Comparison of ENCODE assay signal across 32 cellular contexts in the genomic region with DNA sequence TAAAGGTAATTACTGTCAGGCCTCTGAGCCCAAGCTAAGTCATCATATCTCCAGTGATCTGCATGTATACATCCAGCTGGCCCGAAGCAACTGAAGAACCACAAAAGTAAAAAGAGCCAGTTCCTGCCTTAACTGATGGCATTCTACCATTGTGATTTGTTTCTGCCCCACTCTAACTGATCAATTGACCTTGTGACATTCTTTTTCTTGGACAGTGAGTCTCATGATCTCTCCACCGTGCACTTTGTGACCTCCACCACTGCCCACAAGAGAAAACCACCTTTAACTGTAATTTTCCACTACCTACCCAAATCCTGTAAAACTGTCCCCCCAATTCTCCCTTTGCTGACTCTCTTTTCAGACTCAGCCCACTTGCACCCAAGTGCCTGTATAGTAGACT. TPM values are rescaled to one million over a fixed set of nuclear protein-coding genes. Genes with fewer than 3 reads are reported as not detected.
"Had no signal": no experiment of that assay in that cellular context is flagged by ENCODE, and none has a peak within 500 bp of the region (broad histone marks: within the 10 kb centered on the region; RNA-seq: fewer than 3 reads in every experiment).

No MANE protein-coding gene starts in this region.

- H2AFZ ChIP-seq: neural progenitor cell, parathyroid adenoma had no signal

- H3K4me3 ChIP-seq: neural progenitor cell, ovary, psoas muscle, skin epidermis, smooth muscle cell, spleen, suprapubic skin, thoracic aorta, tibial artery, transverse colon, upper lobe of right lung, uterus had no signal

- ATAC-seq: naive thymus-derived CD4-positive, alpha-beta T cell; natural killer cell; psoas muscle; right cardiac atrium; sciatic nerve; stimulated activated memory B cell treated with anti-CD40 and anti-IgM and Interleukin-4, amounts not matched to agents 10 μg/mL and 1 μg/mL and 100 μg/mL, for 72 hours; stimulated activated naive CD8-positive, alpha-beta T cell treated with anti-CD3 and anti-CD28 coated beads, Interleukin-15, amount 100 ng/mL, for 72 hours; stimulated activated naive CD8-positive, alpha-beta T cell treated with anti-CD3 and anti-CD28 coated beads, Interleukin-15, Interleukin-2, amounts not matched to agents 100 U/mL and 50 U/mL, for 24 hours; upper lobe of right lung had no signal

- DNase-seq: naive thymus-derived CD4-positive, alpha-beta T cell; natural killer cell; occipital lobe; ovary; posterior cingulate gyrus; psoas muscle; right cardiac atrium; spleen; stimulated activated CD4-positive, alpha-beta T cell treated with anti-CD3 and anti-CD28 coated beads, Interleukin-12 subunit alpha, Interleukin-12 subunit beta, amount 100 ng/mL, for 4 hours; stimulated activated CD4-positive, alpha-beta T cell treated with anti-CD3 and anti-CD28 coated beads, Interleukin-1b, Interleukin-23, amount 100 ng/mL, for 48 hours; stimulated activated CD4-positive, alpha-beta T cell treated with anti-CD3 and anti-CD28 coated beads, Interleukin-4, amount 100 ng/mL, for 1 hour; stimulated activated CD4-positive, alpha-beta T cell treated with anti-CD3 and anti-CD28 coated beads, Interleukin-4, amount 100 ng/mL, for 4 hours; stimulated activated CD8-positive, alpha-beta memory T cell treated with anti-CD3 and anti-CD28 coated beads, Interleukin-4, amount 100 ng/mL, for 48 hours; stimulated activated naive CD4-positive, alpha-beta T cell; stimulated activated naive CD8-positive, alpha-beta T cell treated with anti-CD3 and anti-CD28 coated beads, Interleukin-15, amount 100 ng/mL, for 72 hours; stimulated activated naive CD8-positive, alpha-beta T cell treated with anti-CD3 and anti-CD28 coated beads, Interleukin-15, Interleukin-2, amounts not matched to agents 100 U/mL and 50 U/mL, for 24 hours; substantia nigra; tibial artery; transverse colon; upper lobe of right lung; uterus had no signal

- H3K4me1 ChIP-seq: neural progenitor cell, parathyroid adenoma, psoas muscle, suprapubic skin, tibial artery, uterus had no signal

- H3K4me2 ChIP-seq: neural progenitor cell, smooth muscle cell had no signal

- H3K36me3 ChIP-seq: neural progenitor cell, ovary, spleen, suprapubic skin, thoracic aorta, tibial artery, transverse colon, upper lobe of right lung, uterus had no signal

- H3K27me3 ChIP-seq: neural progenitor cell, ovary, spleen, suprapubic skin, tibial artery, transverse colon, upper lobe of right lung, uterus had no signal

- H3K27ac ChIP-seq: neural progenitor cell, ovary, parathyroid adenoma, psoas muscle, spleen, suprapubic skin, thoracic aorta, tibial artery, transverse colon, upper lobe of right lung, uterus had no signal

- H3K9ac ChIP-seq: neural progenitor cell, parathyroid adenoma had no signal

- H3K9me3 ChIP-seq: ovary, psoas muscle, spleen, suprapubic skin, thoracic aorta, tibial artery, transverse colon, upper lobe of right lung, uterus had no signal

- H3K79me2 ChIP-seq: parathyroid adenoma had no signal

RNA-seq across cellular contexts. Expression of gene CXCL17, which starts 17.2 kb away (rescaled TPM):
- total RNA-seq: naive thymus-derived CD4-positive, alpha-beta T cell; natural killer cell; osteoblast; psoas muscle; renal cortical epithelial cell; right cardiac atrium; smooth muscle cell; spleen; transverse colon; uterus had no signal
- polyA plus RNA-seq: neural cell, ovary, right cardiac atrium, smooth muscle cell had no signal
